10 cellular contexts compared by ENCODE assay signal in the genomic region with DNA sequence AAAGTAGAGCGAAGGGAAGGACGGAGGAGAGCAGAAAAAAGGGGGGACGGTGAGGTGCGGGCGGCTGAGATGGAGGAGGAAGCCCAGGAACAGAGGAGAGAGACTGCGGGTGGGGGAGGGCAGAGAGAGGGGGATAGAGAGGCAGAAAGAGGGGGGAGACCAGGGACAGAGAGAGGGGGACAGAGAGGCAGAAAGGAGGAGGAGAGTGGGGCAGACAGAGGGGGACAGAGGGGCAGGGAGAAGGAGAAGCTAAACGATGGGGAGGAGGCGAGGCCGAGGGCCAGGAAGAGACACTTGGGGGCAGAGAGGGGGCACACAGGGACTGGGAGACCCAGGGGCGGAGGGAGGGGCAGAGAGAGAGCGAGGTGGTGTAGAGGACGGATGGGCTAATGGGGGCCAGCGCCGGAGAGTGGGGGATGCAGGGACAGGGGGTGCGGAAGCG. TPM values are rescaled to one million over a fixed set of nuclear protein-coding genes. Genes with fewer than 3 reads are reported as not detected.
DNase-seq lines count a peak whose midpoint lies in the region; ATAC-seq and TF ChIP-seq lines count a peak whose summit lies in the region.
"Had no signal": no experiment of that assay in that cellular context is flagged by ENCODE, and none has a peak within 500 bp of the region (broad histone marks: within the 10 kb centered on the region; RNA-seq: fewer than 3 reads in every experiment).

No MANE protein-coding gene starts in this region.

- TF ChIP-seq POLR2A in heart left ventricle (IDR thresholded peaks at IDR 0.05) = no peak
- TF ChIP-seq POLR2A in upper lobe of left lung (IDR thresholded peaks at IDR 0.05) = no peak

- peaks cover 7% of the 10 kb centered on the region for H3K36me3 Mint-ChIP-seq in central memory CD8-positive, alpha-beta T cell (ENCODE audit: insufficient read depth)

- peaks cover 94% of the 10 kb centered on the region for H3K27me3 Mint-ChIP-seq in central memory CD8-positive, alpha-beta T cell

- peaks cover 0 to 22% (median 0%) of the 10 kb centered on the region in 12 donors for H3K4me1 ChIP-seq in heart left ventricle
- peaks cover 6% of the 10 kb centered on the region for H3K4me1 ChIP-seq in muscle layer of colon (ENCODE audit: insufficient read depth, low read length)
- peaks cover 0 to 32% (median 3%) of the 10 kb centered on the region in 4 donors for H3K4me1 ChIP-seq in upper lobe of left lung

- H3K4me3 ChIP-seq in heart left ventricle (peak overlapping the region in 10 of 12 donors; percentile 37 to 65 (median 52)), muscle layer of colon (ENCODE audit: low read depth in 1 of 2, low read length in 2 of 2) (peak overlapping the region; percentile 27 to 47), upper lobe of left lung (peak overlapping the region in 3 of 4 donors; percentile 44 to 49 (median 45))

- H3K4me3 Mint-ChIP-seq in central memory CD8-positive, alpha-beta T cell = peak overlapping the region; percentile 23

- no peak overlapping the region for H3K9ac ChIP-seq in muscle layer of colon (ENCODE audit: low read length)

- H3K27ac Mint-ChIP-seq in central memory CD8-positive, alpha-beta T cell (ENCODE audit: low read depth) = no peak overlapping the region

- intact Hi-C loops in heart left ventricle (cut with DNase I) = no loop called here
- intact Hi-C loops in Right ventricle myocardium inferior (cut with DNase I) = no loop called here

- H3K27ac ChIP-seq in heart left ventricle = no peak overlapping the region
- H3K27ac ChIP-seq in muscle layer of colon (ENCODE audit: low read depth, low read length) = no peak overlapping the region
- no peak overlapping the region for H3K27ac ChIP-seq in upper lobe of left lung
- no peak overlapping the region for H3K27ac ChIP-seq in substantia nigra (ENCODE audit: low read depth, low read length, poor library complexity, severe bottlenecking)

- ATAC-seq in heart left ventricle = no peak
- ATAC-seq in Right ventricle myocardium inferior = no peak
- ATAC-seq in central memory CD8-positive, alpha-beta T cell (replicated peaks; ENCODE audit: extremely low read depth, poor library complexity, severe bottlenecking) = no peak
- no peak for ATAC-seq in upper lobe of left lung (ENCODE audit: low FRiP score in 2 of 2)
- ATAC-seq in GM21526 (IDR thresholded peaks at IDR 0.05; ENCODE audit: low FRiP score, unreplicated experiment) = no peak

- DNase-seq in heart left ventricle (no peak), Right ventricle myocardium inferior (ENCODE audit: missing footprints) (no peak), upper lobe of left lung (no peak), substantia nigra (lab: John Stamatoyannopoulos, UW) (no peak), glomerular visceral epithelial cell (ENCODE audit: extremely low spot score) (no peak)
- DNase-seq in central memory CD8-positive, alpha-beta T cell (ENCODE audit: low spot score in 2 of 2) = no peak
- DNase-seq: DMS153, NCI-H510A treated with DMSO at 0.1 percent for 48 hours had no signal

- peaks cover 46% of the 10 kb centered on the region for H3K4me1 Mint-ChIP-seq in central memory CD8-positive, alpha-beta T cell

- H3K9me3 Mint-ChIP-seq in central memory CD8-positive, alpha-beta T cell = no peaks in the 10 kb centered on the region

- no peak for TF ChIP-seq EP300 in upper lobe of left lung (IDR thresholded peaks at IDR 0.05)

- no peaks in the 10 kb centered on the region for H3K9me3 ChIP-seq in heart left ventricle
- no peaks in the 10 kb centered on the region for H3K9me3 ChIP-seq in muscle layer of colon (ENCODE audit: low read length)
- H3K9me3 ChIP-seq in upper lobe of left lung = no peaks in the 10 kb centered on the region

- no peak for TF ChIP-seq CTCF in heart left ventricle (IDR thresholded peaks at IDR 0.05)
- TF ChIP-seq CTCF in upper lobe of left lung (IDR thresholded peaks at IDR 0.05) = no peak

- peaks cover 15 to 78% (median 63%) of the 10 kb centered on the region in 9 donors for H3K27me3 ChIP-seq in heart left ventricle
- peaks cover 13 to 76% of the 10 kb centered on the region in 2 donors for H3K27me3 ChIP-seq in muscle layer of colon (ENCODE audit: control insufficient read depth in 1 of 2, insufficient read depth in 2 of 2, low read length in 2 of 2)
- H3K27me3 ChIP-seq in upper lobe of left lung = peaks cover 4 to 54% (median 28%) of the 10 kb centered on the region in 4 donors

- WGBS in heart left ventricle, 4 donors = 2% methylated on average over 16 of the region's 16 CpGs
- 0 to 1% methylated on average over 11 to 16 of the region's 16 CpGs for WGBS in upper lobe of left lung, 2 donors

- H3K36me3 ChIP-seq in heart left ventricle (no peaks in the 10 kb centered on the region), muscle layer of colon (ENCODE audit: insufficient read depth, low read length) (no peaks in the 10 kb centered on the region), upper lobe of left lung (no peaks in the 10 kb centered on the region)

RNA-seq across cellular contexts. Expression of a gene that starts 0.7 kb away (rescaled TPM):
- total RNA-seq in heart left ventricle (1 to 10 TPM; 1.8 to 6.0 (median 2.5) TPM), Right ventricle myocardium inferior (3.8 TPM), upper lobe of left lung (1 to 10 TPM in 5 of 6 donors, not detected in 1; 1.7 to 7.1 (median 3.8) TPM)
- 1 to 10 TPM; 2.4 to 3.7 TPM for polyA plus RNA-seq in heart left ventricle

RNA-seq across cellular contexts. Expression of a gene that starts 53.1 kb away (rescaled TPM):
- total RNA-seq in heart left ventricle = under 1 TPM in 6 of 9 donors, not detected in 3; 0.08 to 0.67 (median 0.30) TPM
- polyA plus RNA-seq in heart left ventricle = under 1 TPM in 1 of 2 donors, not detected in 1; 0.12 TPM
- total RNA-seq in Right ventricle myocardium inferior = 0.46 TPM
- under 1 TPM in 3 of 6 donors, not detected in 3; 0.11 to 0.64 (median 0.15) TPM for total RNA-seq in upper lobe of left lung
